Comparison of ENCODE assay signal across 8 cellular contexts in the genomic region with DNA sequence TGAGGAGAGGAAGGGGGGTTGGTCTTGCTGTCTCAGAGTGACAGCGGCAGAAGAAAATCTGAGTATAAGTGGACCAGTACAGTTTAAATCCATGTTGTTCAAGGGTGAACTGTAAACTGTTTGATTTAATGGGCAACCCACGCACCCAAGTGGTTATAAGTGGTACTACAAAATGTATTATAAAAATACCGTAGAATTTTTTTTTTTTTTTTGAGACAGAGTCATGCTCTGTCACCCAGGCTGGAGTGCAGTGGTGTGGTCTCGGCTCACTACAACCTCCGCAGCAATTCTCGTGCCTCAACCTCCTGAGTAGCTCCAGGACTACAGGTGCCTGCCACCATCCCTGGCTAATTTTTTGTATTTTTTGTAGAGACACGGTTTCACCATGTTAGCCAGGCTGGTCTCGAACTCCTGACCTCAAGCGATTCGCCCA. TPM values are rescaled to one million over a fixed set of nuclear protein-coding genes. Genes with fewer than 3 reads are reported as not detected.
DNase-seq lines count a peak whose midpoint lies in the region; ATAC-seq and TF ChIP-seq lines count a peak whose summit lies in the region.

No MANE protein-coding gene starts in this region.

- peaks cover 3% of the 10 kb centered on the region for H3K9me3 Mint-ChIP-seq in T-helper 1 cell treated with Interleukin-12 subunit alpha and Interleukin-12 subunit beta and Interleukin-4 antibody, amounts not matched to agents 30 μg/mL and 1 μg/mL, for 36 hours
- H3K9me3 Mint-ChIP-seq in chondrocyte (ENCODE audit: low read depth), result no peaks in the 10 kb centered on the region

- peaks cover 13% of the 10 kb centered on the region for H3K36me3 Mint-ChIP-seq in T-helper 1 cell treated with Interleukin-12 subunit alpha and Interleukin-12 subunit beta and Interleukin-4 antibody, amounts not matched to agents 30 μg/mL and 1 μg/mL, for 36 hours (ENCODE audit: low read depth)
- peaks cover 3% of the 10 kb centered on the region for H3K36me3 Mint-ChIP-seq in chondrocyte (ENCODE audit: low read depth)

- H3K27me3 Mint-ChIP-seq in T-helper 1 cell treated with Interleukin-12 subunit alpha and Interleukin-12 subunit beta and Interleukin-4 antibody, amounts not matched to agents 30 μg/mL and 1 μg/mL, for 36 hours (ENCODE audit: low read depth), result no peaks in the 10 kb centered on the region
- no peaks in the 10 kb centered on the region for H3K27me3 Mint-ChIP-seq in chondrocyte (ENCODE audit: low read depth)

- peaks cover 33% of the 10 kb centered on the region for H3K4me1 Mint-ChIP-seq in T-helper 1 cell treated with Interleukin-12 subunit alpha and Interleukin-12 subunit beta and Interleukin-4 antibody, amounts not matched to agents 30 μg/mL and 1 μg/mL, for 36 hours (ENCODE audit: low read depth)
- H3K4me1 Mint-ChIP-seq in chondrocyte (ENCODE audit: low read depth), result peaks cover 47% of the 10 kb centered on the region

- intact Hi-C loops in upper lobe of right lung (cut with DNase I), result loop anchor here (5.0 kb wide), 1 partner anchor 95 kb away; no protein-coding TSS in a partner anchor

- H3K27ac ChIP-seq in upper lobe of right lung, result no peak overlapping the region

- no peaks in the 10 kb centered on the region for H3K27me3 ChIP-seq in upper lobe of right lung

- peak overlapping the region; percentile 60 for H3K27ac Mint-ChIP-seq in T-helper 1 cell treated with Interleukin-12 subunit alpha and Interleukin-12 subunit beta and Interleukin-4 antibody, amounts not matched to agents 30 μg/mL and 1 μg/mL, for 36 hours
- peak overlapping the region; percentile 30 for H3K27ac Mint-ChIP-seq in chondrocyte (ENCODE audit: unreplicated experiment)

- ATAC-seq in upper lobe of right lung, result peak; percentile 20

- DNase-seq in activated gamma-delta T cell treated with Interleukin-2 at 50 U/mL for 16 hours (peak; percentile 11), activated gamma-delta T cell (lab: John Stamatoyannopoulos, UW) (no peak), NCI-H146 treated with DMSO at 0.1 percent for 48 hours (lab: John Stamatoyannopoulos, UW; ENCODE audit: unreplicated experiment) (peak; percentile 64), chondrocyte (ENCODE audit: low spot score) (no peak), midbrain (lab: John Stamatoyannopoulos, UW) (peak; percentile 32), upper lobe of right lung (no peak), mesenteric fat pad (ENCODE audit: low spot score) (no peak)

- no peaks in the 10 kb centered on the region for H3K36me3 ChIP-seq in upper lobe of right lung

- no peak overlapping the region for H3K4me3 ChIP-seq in upper lobe of right lung

- H3K4me3 Mint-ChIP-seq in T-helper 1 cell treated with Interleukin-12 subunit alpha and Interleukin-12 subunit beta and Interleukin-4 antibody, amounts not matched to agents 30 μg/mL and 1 μg/mL, for 36 hours, result no peak overlapping the region
- H3K4me3 Mint-ChIP-seq in chondrocyte (ENCODE audit: unreplicated experiment), result no peak overlapping the region

- peaks cover 10% of the 10 kb centered on the region for H3K4me1 ChIP-seq in upper lobe of right lung

- H3K9me3 ChIP-seq in upper lobe of right lung, result no peaks in the 10 kb centered on the region

- TF ChIP-seq CTCF in chondrocyte (IDR thresholded peaks at IDR 0.05), result peak; percentile 81
- peak; percentile 63 for TF ChIP-seq CTCF in upper lobe of right lung (IDR thresholded peaks at IDR 0.05)

RNA-seq across cellular contexts. Expression of a gene that starts 2.1 kb away (rescaled TPM):
- total RNA-seq in chondrocyte (16.9 to 22.7 TPM (median 22.4 TPM) in 3 replicates), upper lobe of right lung (23.9 TPM), mesenteric fat pad (21.0 TPM)

RNA-seq across cellular contexts. Expression of a gene that starts 40.1 kb away (rescaled TPM):
- 12.1 to 17.7 TPM (median 15.0 TPM) in 3 replicates for total RNA-seq in chondrocyte
- total RNA-seq in upper lobe of right lung, result 22.1 TPM
- total RNA-seq in mesenteric fat pad, result 20.3 TPM

Comparison
In these comparisons a context has a peak if more than half of its experiments do, and no peak if none do; other contexts are left out.
1. DNase-seq: peak in activated gamma-delta T cell treated with Interleukin-2 at 50 U/mL for 16 hours (single experiment), NCI-H146 treated with DMSO at 0.1 percent for 48 hours (single experiment) and midbrain (single experiment); none in activated gamma-delta T cell (single experiment), chondrocyte (single experiment), upper lobe of right lung (single experiment) and mesenteric fat pad (single experiment).